8 cellular contexts compared by ENCODE assay signal in the genomic region with DNA sequence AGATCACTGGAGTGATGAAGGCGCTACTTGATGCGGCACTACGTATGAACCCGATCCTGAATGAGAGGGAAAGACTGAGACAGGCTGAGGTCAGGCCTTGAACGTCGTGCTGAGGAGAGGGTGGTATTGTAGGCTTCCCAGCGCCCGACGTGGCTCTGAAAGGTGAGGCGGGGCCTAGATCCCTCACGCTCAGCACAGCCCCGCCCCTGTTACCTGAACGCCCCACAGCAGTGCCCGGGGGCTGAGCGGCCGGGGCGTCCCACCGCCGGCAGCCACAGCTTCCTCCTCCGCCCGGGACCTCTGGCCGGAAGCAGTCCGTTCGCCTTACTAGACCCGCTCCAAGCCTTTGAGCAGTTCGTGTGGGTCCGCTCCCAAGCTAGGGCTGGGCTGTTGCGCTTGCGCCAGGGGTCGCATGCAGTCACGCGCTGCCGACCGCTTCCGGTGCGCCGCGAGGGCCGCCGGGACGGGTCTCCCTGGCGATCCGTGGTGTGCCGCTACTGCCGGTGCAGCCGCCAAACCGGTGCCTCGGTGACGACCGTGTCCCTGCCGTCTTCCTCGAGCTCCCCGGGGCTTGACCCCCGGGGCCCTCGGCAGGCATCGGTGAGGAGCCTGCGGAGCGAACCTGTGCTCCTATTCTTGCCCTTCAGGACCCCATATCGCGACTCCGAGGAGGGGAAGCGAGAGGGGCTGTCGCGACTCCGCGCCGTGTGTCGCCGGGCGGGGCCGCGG. TPM values are rescaled to one million over a fixed set of nuclear protein-coding genes. Genes with fewer than 3 reads are reported as not detected.
DNase-seq lines count a peak whose midpoint lies in the region; ATAC-seq and TF ChIP-seq lines count a peak whose summit lies in the region.

A gene with protein sequence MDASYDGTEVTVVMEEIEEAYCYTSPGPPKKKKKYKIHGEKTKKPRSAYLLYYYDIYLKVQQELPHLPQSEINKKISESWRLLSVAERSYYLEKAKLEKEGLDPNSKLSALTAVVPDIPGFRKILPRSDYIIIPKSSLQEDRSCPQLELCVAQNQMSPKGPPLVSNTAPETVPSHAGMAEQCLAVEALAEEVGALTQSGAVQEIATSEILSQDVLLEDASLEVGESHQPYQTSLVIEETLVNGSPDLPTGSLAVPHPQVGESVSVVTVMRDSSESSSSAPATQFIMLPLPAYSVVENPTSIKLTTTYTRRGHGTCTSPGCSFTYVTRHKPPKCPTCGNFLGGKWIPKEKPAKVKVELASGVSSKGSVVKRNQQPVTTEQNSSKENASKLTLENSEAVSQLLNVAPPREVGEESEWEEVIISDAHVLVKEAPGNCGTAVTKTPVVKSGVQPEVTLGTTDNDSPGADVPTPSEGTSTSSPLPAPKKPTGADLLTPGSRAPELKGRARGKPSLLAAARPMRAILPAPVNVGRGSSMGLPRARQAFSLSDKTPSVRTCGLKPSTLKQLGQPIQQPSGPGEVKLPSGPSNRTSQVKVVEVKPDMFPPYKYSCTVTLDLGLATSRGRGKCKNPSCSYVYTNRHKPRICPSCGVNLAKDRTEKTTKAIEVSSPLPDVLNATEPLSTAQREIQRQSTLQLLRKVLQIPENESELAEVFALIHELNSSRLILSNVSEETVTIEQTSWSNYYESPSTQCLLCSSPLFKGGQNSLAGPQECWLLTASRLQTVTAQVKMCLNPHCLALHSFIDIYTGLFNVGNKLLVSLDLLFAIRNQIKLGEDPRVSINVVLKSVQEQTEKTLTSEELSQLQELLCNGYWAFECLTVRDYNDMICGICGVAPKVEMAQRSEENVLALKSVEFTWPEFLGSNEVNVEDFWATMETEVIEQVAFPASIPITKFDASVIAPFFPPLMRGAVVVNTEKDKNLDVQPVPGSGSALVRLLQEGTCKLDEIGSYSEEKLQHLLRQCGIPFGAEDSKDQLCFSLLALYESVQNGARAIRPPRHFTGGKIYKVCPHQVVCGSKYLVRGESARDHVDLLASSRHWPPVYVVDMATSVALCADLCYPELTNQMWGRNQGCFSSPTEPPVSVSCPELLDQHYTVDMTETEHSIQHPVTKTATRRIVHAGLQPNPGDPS (N-terminal part only) (plus strand): TSS at position 479 of the 729 bp plus-strand sequence. CDS start 4,114 bp downstream, outside the sequence.
A gene (minus strand): TSS at position 394 of the 729 bp plus-strand sequence. CDS start 4,306 bp downstream, outside the sequence.

- peaks cover 12% of the 10 kb centered on the region; the same call in 1 of the 2 replicates for H3F3A ChIP-seq in GM23338 (replicated peaks; ENCODE audit: low read depth)

- H3K4me3 ChIP-seq in GM23338 (peak within 1 kb of the TSS; percentile 96), fibroblast of mammary gland (ENCODE audit: control insufficient read depth, low read depth, low read length) (peak within 1 kb of the TSS; percentile 89)

- no peaks in the 10 kb centered on the region for H3K27me3 ChIP-seq in GM23338 (ENCODE audit: insufficient read depth)

- H3K27ac ChIP-seq in GM23338 (ENCODE audit: low read depth), result peak within 1 kb of the TSS; percentile 97

- H3K9me3 Mint-ChIP-seq in GM23338 (no peaks in the 10 kb centered on the region), natural killer cell (no peaks in the 10 kb centered on the region)
- no peaks in the 10 kb centered on the region for H3K9me3 Mint-ChIP-seq in activated T-helper 17 cell treated with anti-CD3 and anti-CD28 coated beads, Interleukin-2, amount 50 U/mL, for 72 hours

- H3K36me3 ChIP-seq in GM23338 (ENCODE audit: insufficient read depth), result peaks cover 8% of the 10 kb centered on the region; the same call in 1 of the 2 replicates

- intact Hi-C loops in natural killer cell (cut with micrococcal nuclease), result no loop called here

- H3K4me1 Mint-ChIP-seq in GM23338 (peaks cover 20% of the 10 kb centered on the region), natural killer cell (peaks cover 36 to 48% of the 10 kb centered on the region in 2 donors)
- H3K4me1 Mint-ChIP-seq in activated T-helper 17 cell treated with anti-CD3 and anti-CD28 coated beads, Interleukin-2, amount 50 U/mL, for 72 hours, result peaks cover 22% of the 10 kb centered on the region

- ATAC-seq in GM23338 (peak; percentile 97), natural killer cell (peak; percentile 75 to 87 (median 83))
- peak; percentile 87 for ATAC-seq in activated T-helper 17 cell treated with anti-CD3 and anti-CD28 coated beads, Interleukin-2, amount 50 U/mL, for 72 hours (replicated peaks)

- H3K4me1 ChIP-seq in GM23338 (ENCODE audit: insufficient read depth), result peaks cover 6% of the 10 kb centered on the region; the same call in 1 of the 2 replicates

- peak within 1 kb of the TSS; percentile 86 for H3K4me2 ChIP-seq in GM23338

- no peaks in the 10 kb centered on the region for H3K9me2 ChIP-seq in GM23338 (ENCODE audit: insufficient read depth)

- H3K27me3 Mint-ChIP-seq in GM23338 (ENCODE audit: insufficient read depth, low read depth, poor library complexity) (peaks cover 5% of the 10 kb centered on the region), natural killer cell (ENCODE audit: low read depth in 2 of 2) (no peaks in the 10 kb centered on the region)
- no peaks in the 10 kb centered on the region for H3K27me3 Mint-ChIP-seq in activated T-helper 17 cell treated with anti-CD3 and anti-CD28 coated beads, Interleukin-2, amount 50 U/mL, for 72 hours

- H3K79me2 ChIP-seq in GM23338 (replicated peaks; ENCODE audit: insufficient read depth), result peaks cover 43% of the 10 kb centered on the region

- DNase-seq in EH (ENCODE audit: low read depth) (peak; percentile 96), GM23338 (ENCODE audit: low spot score) (peak; percentile 97), Kasumi-1 (lab: John Stamatoyannopoulos, UW) (peak; percentile 93 to 94), RKO (ENCODE audit: low spot score) (peak; percentile 94), fibroblast of mammary gland (ENCODE audit: low read depth) (peak; percentile 91), natural killer cell (peak; percentile 82)
- peak; percentile 68 to 87 (median 74) for DNase-seq in stimulated activated naive CD4-positive, alpha-beta T cell (lab: John Stamatoyannopoulos, UW)

- peaks cover 24% of the 10 kb centered on the region for H4K20me1 ChIP-seq in GM23338 (replicated peaks; ENCODE audit: insufficient read depth)

- H3K4me3 Mint-ChIP-seq in GM23338, result peak within 1 kb of the TSS; percentile 91
- peak within 1 kb of the TSS; percentile 95 for H3K4me3 Mint-ChIP-seq in activated T-helper 17 cell treated with anti-CD3 and anti-CD28 coated beads, Interleukin-2, amount 50 U/mL, for 72 hours
- peak within 1 kb of the TSS; percentile 84 for H3K4me3 Mint-ChIP-seq in natural killer cell

- TF ChIP-seq CTCF in GM23338 (conservative IDR thresholded peaks at IDR 0.05; ENCODE audit: low read depth in 2 of 2) (no peak), fibroblast of mammary gland (conservative IDR thresholded peaks at IDR 0.05; ENCODE audit: control insufficient read depth, insufficient read depth, low read depth, low read length) (no peak), natural killer cell (IDR thresholded peaks at IDR 0.05) (no peak)

- H3K36me3 Mint-ChIP-seq in GM23338 (ENCODE audit: low read depth), result peaks cover 6% of the 10 kb centered on the region
- peaks cover 52% of the 10 kb centered on the region for H3K36me3 Mint-ChIP-seq in activated T-helper 17 cell treated with anti-CD3 and anti-CD28 coated beads, Interleukin-2, amount 50 U/mL, for 72 hours (ENCODE audit: low read depth)
- no peaks in the 10 kb centered on the region for H3K36me3 Mint-ChIP-seq in natural killer cell

- H2AFZ ChIP-seq in GM23338, result peak within 1 kb of the TSS; percentile 97

- H3K27ac Mint-ChIP-seq in GM23338, result peak within 1 kb of the TSS; percentile 95
- H3K27ac Mint-ChIP-seq in activated T-helper 17 cell treated with anti-CD3 and anti-CD28 coated beads, Interleukin-2, amount 50 U/mL, for 72 hours, result peak within 1 kb of the TSS; percentile 97
- peak within 1 kb of the TSS; percentile 74 to 93 for H3K27ac Mint-ChIP-seq in natural killer cell

TF ChIP-seq in GM23338, 12 proteins besides CTCF, POLR2A, EP300 and RAD21 (continues in another document):
- TF ChIP-seq POLR2AphosphoS5 (IDR thresholded peaks at IDR 0.05; ENCODE audit: low read depth), result peak; percentile 73
- no peak for TF ChIP-seq STAT1 (IDR thresholded peaks at IDR 0.05; ENCODE audit: unreplicated experiment)
- no peak for TF ChIP-seq JUNB (IDR thresholded peaks at IDR 0.05; ENCODE audit: unreplicated experiment)
- TF ChIP-seq, protein P1, sequence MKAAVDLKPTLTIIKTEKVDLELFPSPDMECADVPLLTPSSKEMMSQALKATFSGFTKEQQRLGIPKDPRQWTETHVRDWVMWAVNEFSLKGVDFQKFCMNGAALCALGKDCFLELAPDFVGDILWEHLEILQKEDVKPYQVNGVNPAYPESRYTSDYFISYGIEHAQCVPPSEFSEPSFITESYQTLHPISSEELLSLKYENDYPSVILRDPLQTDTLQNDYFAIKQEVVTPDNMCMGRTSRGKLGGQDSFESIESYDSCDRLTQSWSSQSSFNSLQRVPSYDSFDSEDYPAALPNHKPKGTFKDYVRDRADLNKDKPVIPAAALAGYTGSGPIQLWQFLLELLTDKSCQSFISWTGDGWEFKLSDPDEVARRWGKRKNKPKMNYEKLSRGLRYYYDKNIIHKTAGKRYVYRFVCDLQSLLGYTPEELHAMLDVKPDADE (IDR thresholded peaks at IDR 0.05), result peak; percentile 92
- no peak for TF ChIP-seq EZH2 (IDR thresholded peaks at IDR 0.05; ENCODE audit: low read depth, unreplicated experiment)
- peak; percentile 89 for TF ChIP-seq CREB1 (CRISPR knock-in tag; IDR thresholded peaks at IDR 0.05; ENCODE audit: low read depth)

RNA-seq across cellular contexts. Expression of the first gene that starts in this region (rescaled TPM):
- total RNA-seq in GM23338 (2014; rRNA removed; shearing (Covaris generic)), result 27.0 and 37.9 TPM in 2 replicates
- 9.4 and 10.6 TPM in 2 replicates for polyA plus RNA-seq in GM23338 (2016; fragmentation: Nextera tagmentation; extraction: Ambion mirVana)
- total RNA-seq in activated T-helper 17 cell treated with anti-CD3 and anti-CD28 coated beads, Interleukin-2, amount 50 U/mL, for 72 hours, result 10 to 100 TPM; 28.2 to 42.6 TPM
- 10 to 100 TPM; 39.0 to 46.5 (median 45.8) TPM for total RNA-seq in natural killer cell

RNA-seq across cellular contexts. Expression of the second gene that starts in this region (rescaled TPM):
- total RNA-seq in GM23338 (2014; rRNA removed; shearing (Covaris generic)), result 1.7 and 2.1 TPM in 2 replicates
- polyA plus RNA-seq in GM23338 (2016; fragmentation: Nextera tagmentation; extraction: Ambion mirVana), result 1.4 and 2.1 TPM in 2 replicates
- total RNA-seq in activated T-helper 17 cell treated with anti-CD3 and anti-CD28 coated beads, Interleukin-2, amount 50 U/mL, for 72 hours, result 1 to 10 TPM; 2.4 to 3.3 TPM
- 1 to 10 TPM; 1.8 to 3.9 (median 2.5) TPM for total RNA-seq in natural killer cell

Comparison
In these comparisons a context has a peak if more than half of its experiments do, and no peak if none do; other contexts are left out.
1. Peak in every context shown above with its lines: DNase-seq, ATAC-seq, H3K4me3 ChIP-seq and H3K27ac ChIP-seq.